8 cellular contexts compared by ENCODE assay signal in genomic region chr18:3012920-3013810, GRCh38. TPM values are rescaled to one million over a fixed set of nuclear protein-coding genes. Genes with fewer than 3 reads are reported as not detected.
A peak's percentile ranks its signal among the peaks of the same experiment; 100 is the strongest.
DNase-seq lines count a peak whose midpoint lies in the region; ATAC-seq and TF ChIP-seq lines count a peak whose summit lies in the region.

LPIN2 (minus strand) TSS chr18:3013144; CDS start chr18:2960840, 52,304 bp downstream.

- CTCF ChIA-PET in PC-9 (lab: Charles Lee) = interaction anchor here (0.6 kb wide), 2 partner anchors 41 to 238 kb away, joined by 4 to 5 read pairs; no protein-coding TSS in a partner anchor

- H3K4me2 ChIP-seq in PC-9 = peak within 1 kb of the TSS; percentile 74

- H3K27ac ChIP-seq in PC-9 = peak within 1 kb of the TSS; percentile 99

- peaks cover 49% of the 10 kb centered on the region for H3K4me1 ChIP-seq in PC-9 (replicated peaks; ENCODE audit: insufficient read depth)

- POLR2A ChIA-PET in PC-9 (lab: Charles Lee; ENCODE audit: unreplicated experiment) = no interaction called here

- in situ Hi-C loops in KBM-7 (cut with MboI; ENCODE audit: low pct_unique_long_range_greater_than_20kb, low sequenced_read_pairs) = no loop called here

- H3K4me3 ChIP-seq in PC-9 (peak within 1 kb of the TSS; percentile 77), epithelial cell of proximal tubule (ENCODE audit: low read depth, low read length) (peak within 1 kb of the TSS; percentile 74)

- no TSS peak for BruUV-seq in PC-9 (replicated peaks; lab: Mats Ljungman, UMichigan)

- H3K9me3 ChIP-seq in PC-9 (ENCODE audit: insufficient read depth, low read depth) = no peaks in the 10 kb centered on the region

- H2AFZ ChIP-seq in PC-9 = peak within 1 kb of the TSS; percentile 78

- peak; percentile 85 for ATAC-seq in GM21723 (IDR thresholded peaks at IDR 0.05; ENCODE audit: unreplicated experiment)

- peaks cover 30% of the 10 kb centered on the region for H3F3A ChIP-seq in PC-9 (ENCODE audit: insufficient read depth, low read depth)

- no peak for TF ChIP-seq CTCF in PC-9 (conservative IDR thresholded peaks at IDR 0.05)
- TF ChIP-seq CTCF in epithelial cell of proximal tubule (conservative IDR thresholded peaks at IDR 0.05; ENCODE audit: low read depth, low read length) = no peak

- H3K79me2 ChIP-seq in PC-9 (ENCODE audit: low read depth) = peaks cover 34% of the 10 kb centered on the region

- no peaks in the 10 kb centered on the region; the same call in 1 of the 2 replicates for H4K20me1 ChIP-seq in PC-9 (ENCODE audit: insufficient read depth)

- no peaks in the 10 kb centered on the region for H3K27me3 ChIP-seq in PC-9 (ENCODE audit: insufficient read depth, low read depth)

- H3K9me2 ChIP-seq in PC-9 (ENCODE audit: insufficient read depth) = no peaks in the 10 kb centered on the region

- 0 out of 2 replicates have a peak, but pooled peaks cover 7% of the 10 kb centered on the region for H3K36me3 ChIP-seq in PC-9 (ENCODE audit: low read depth)

- intact Hi-C loops in PC-9 (cut with micrococcal nuclease; ENCODE audit: unreplicated experiment) = loop anchor here (1.0 to 5.0 kb wide), 3 partner anchors 139 to 434 kb away; no protein-coding TSS in a partner anchor

- DNase-seq in DMS53 (lab: John Stamatoyannopoulos, UW) = peak; percentile 100
- peak; percentile 95 for DNase-seq in KBM-7
- DNase-seq in PC-9 = peak; percentile 88 to 100
- DNase-seq in activated T-cell treated with anti-CD3 and anti-CD28 coated beads, Interleukin-2, amount 50 U/mL, for 1 hour = peak; percentile 97
- peak; percentile 72 for DNase-seq in epithelial cell of proximal tubule (ENCODE audit: low read depth)
- peak; percentile 99 for DNase-seq in mucosa of gallbladder (ENCODE audit: low spot score)
- peak; percentile 94 for DNase-seq in stimulated activated CD8-positive, alpha-beta memory T cell treated with anti-CD3 and anti-CD28 coated beads, Interleukin-4, amount 100 ng/mL, for 24 hours (ENCODE audit: low read depth)

RNA-seq across cellular contexts. Expression of gene LPIN2, which starts in this region (rescaled TPM):
- total RNA-seq in PC-9 (2021) (13.3 and 15.0 TPM in 2 replicates), epithelial cell of proximal tubule (15.6 and 18.2 TPM in 2 replicates), mucosa of gallbladder (190 TPM)

Comparison
In these comparisons a context has a peak if more than half of its experiments do, and no peak if none do; other contexts are left out.
1. Peak in every context shown above with its lines: DNase-seq, ATAC-seq, H3K4me3 ChIP-seq and H3K27ac ChIP-seq.